Comparison of ENCODE assay signal across 9 cellular contexts in the genomic region with DNA sequence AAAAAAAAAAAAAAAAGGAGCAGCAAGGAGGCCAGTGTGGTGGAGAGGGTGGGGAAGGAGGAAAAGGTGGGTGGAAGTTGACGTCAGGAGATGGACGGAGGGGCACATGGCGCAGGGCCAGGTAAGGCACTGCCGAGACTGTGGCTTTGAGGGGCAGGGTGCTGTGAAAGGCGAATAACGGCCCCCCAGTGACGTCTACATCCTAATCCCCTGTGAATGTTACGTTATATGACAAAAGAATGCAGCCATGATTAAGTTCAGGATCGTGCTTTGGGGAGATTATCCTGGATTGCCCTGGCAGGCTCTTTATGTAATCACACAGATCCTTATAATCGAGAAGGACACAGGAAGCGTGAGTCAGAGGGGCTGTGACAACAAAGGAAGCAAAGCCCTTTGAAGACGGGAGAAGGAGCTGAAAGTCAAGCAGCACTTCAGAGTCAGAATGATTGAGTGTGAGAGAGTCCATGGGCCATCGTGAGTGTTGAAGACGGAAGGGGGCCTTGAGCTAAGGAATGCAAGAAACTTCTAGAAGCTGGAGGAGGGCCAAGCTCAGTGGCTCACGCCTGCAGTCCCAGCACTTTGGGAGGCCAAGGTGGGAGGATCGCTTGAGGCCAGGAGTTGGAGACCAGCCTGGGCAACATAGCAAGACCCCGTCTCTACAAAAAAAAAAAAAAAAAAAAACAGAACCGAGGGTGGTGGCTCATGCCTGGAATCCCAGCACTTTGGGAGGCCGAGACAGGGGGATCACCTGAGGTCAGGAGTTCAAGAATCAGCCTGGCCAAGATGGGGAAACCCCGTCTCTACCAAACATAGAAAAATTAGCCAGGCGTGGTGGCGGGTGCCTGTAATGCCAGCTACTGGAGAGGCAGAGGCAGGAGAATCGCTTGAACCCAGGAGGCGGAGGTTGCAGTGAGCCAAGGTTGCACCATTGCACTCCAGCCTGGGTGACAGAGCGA. TPM values are rescaled to one million over a fixed set of nuclear protein-coding genes. Genes with fewer than 3 reads are reported as not detected.
A peak's percentile ranks its signal among the peaks of the same experiment; 100 is the strongest.
DNase-seq lines count a peak whose midpoint lies in the region; ATAC-seq and TF ChIP-seq lines count a peak whose summit lies in the region.
"Had no signal": no experiment of that assay in that cellular context is flagged by ENCODE, and none has a peak within 500 bp of the region (broad histone marks: within the 10 kb centered on the region; RNA-seq: fewer than 3 reads in every experiment).

No MANE protein-coding gene starts in this region.

- H3F3A ChIP-seq in DOHH2 (ENCODE audit: control insufficient read depth, insufficient read depth) (no peaks in the 10 kb centered on the region), PC-3 (ENCODE audit: low read length, unreplicated experiment) (no peaks in the 10 kb centered on the region)

- DNase-seq in PC-3 (peak; percentile 82), esophagus squamous epithelium (lab: John Stamatoyannopoulos, UW) (no peak), pons (ENCODE audit: low spot score) (peak; percentile 25), kidney glomerular epithelial cell (lab: John Stamatoyannopoulos, UW) (no peak), NCI-H1694 (lab: John Stamatoyannopoulos, UW) (no peak), NCI-H187 treated with DMSO at 0.1 percent for 48 hours (lab: John Stamatoyannopoulos, UW) (no peak)

- H3K27me3 ChIP-seq in DOHH2 (ENCODE audit: control insufficient read depth, low read length) (peaks cover 11% of the 10 kb centered on the region), PC-3 (ENCODE audit: low read length) (no peaks in the 10 kb centered on the region), esophagus squamous epithelium (no peaks in the 10 kb centered on the region)

- TF ChIP-seq CTCF in DOHH2 (IDR thresholded peaks at IDR 0.05; ENCODE audit: low read depth, low read length, poor library complexity, severe bottlenecking), result no peak
- TF ChIP-seq CTCF in PC-3 (conservative IDR thresholded peaks at IDR 0.05; ENCODE audit: low read depth, low read length), result no peak
- TF ChIP-seq CTCF in esophagus squamous epithelium (IDR thresholded peaks at IDR 0.05), result no peak

- TSS peak; percentile 24 for BruUV-seq in PC-3 (replicated peaks; lab: Mats Ljungman, UMichigan)

- H2AFZ ChIP-seq in PC-3 (ENCODE audit: low read length), result no peak overlapping the region

- 21 to 27% methylated on average over 24 to 25 of the region's 25 CpGs for WGBS in esophagus squamous epithelium, 2 donors

- intact Hi-C loops in PC-3 (cut with micrococcal nuclease), result no loop called here
- intact Hi-C loops in esophagus squamous epithelium (cut with DNase I), result no loop called here

- H3K9me2 ChIP-seq in DOHH2 (replicated peaks; ENCODE audit: control insufficient read depth, low read length) (no peaks in the 10 kb centered on the region), PC-3 (replicated peaks; ENCODE audit: low read length) (no peaks in the 10 kb centered on the region)

- POLR2A ChIA-PET in PC-3 (lab: Charles Lee; ENCODE audit: unreplicated experiment), result interaction anchor here (1.0 kb wide), 1 partner anchor 160 kb away, joined by 5 read pairs; no protein-coding TSS in a partner anchor

- H3K79me2 ChIP-seq in DOHH2 (ENCODE audit: control insufficient read depth, low read length) (no peaks in the 10 kb centered on the region), PC-3 (ENCODE audit: low read length) (no peaks in the 10 kb centered on the region)

- H3K4me3 ChIP-seq in DOHH2 (ENCODE audit: low read length) (peak overlapping the region; percentile 56), PC-3 (ENCODE audit: low read length) (no peak overlapping the region), esophagus squamous epithelium (peak overlapping the region in 1 of 4 donors; percentile 3)

- ATAC-seq in PC-3, result peak; percentile 74
- no peak for ATAC-seq in GM21619 (IDR thresholded peaks at IDR 0.05; ENCODE audit: unreplicated experiment)

- TF ChIP-seq POLR2A in esophagus squamous epithelium (IDR thresholded peaks at IDR 0.05), result no peak

- CTCF ChIA-PET in PC-3 (lab: Charles Lee), result interaction anchor here (0.6 kb wide), 1 partner anchor 32 kb away, joined by 3 read pairs; no protein-coding TSS in a partner anchor

- H4K20me1 ChIP-seq in DOHH2 (ENCODE audit: control insufficient read depth, insufficient read depth, low read depth, low read length) (no peaks in the 10 kb centered on the region), PC-3 (ENCODE audit: low read length) (no peaks in the 10 kb centered on the region)

- peak overlapping the region; percentile 31; the same call in 1 of the 2 replicates for H3K9ac ChIP-seq in PC-3 (ENCODE audit: low read length)

- H3K36me3 ChIP-seq in DOHH2 (ENCODE audit: control insufficient read depth, low read length) (no peaks in the 10 kb centered on the region), PC-3 (ENCODE audit: low read depth, low read length) (no peaks in the 10 kb centered on the region), esophagus squamous epithelium (peaks cover 0 to 4% (median 0%) of the 10 kb centered on the region in 3 donors)

- no peaks in the 10 kb centered on the region for H3K9me3 ChIP-seq in DOHH2 (ENCODE audit: control insufficient read depth, insufficient read depth, low read length)
- H3K9me3 ChIP-seq in PC-3 (ENCODE audit: low read length), result no peaks in the 10 kb centered on the region
- no peaks in the 10 kb centered on the region for H3K9me3 ChIP-seq in esophagus squamous epithelium

- H3K4me1 ChIP-seq in DOHH2 (ENCODE audit: control insufficient read depth, low read length) (peaks cover 19% of the 10 kb centered on the region), PC-3 (ENCODE audit: insufficient read depth, low read length) (peaks cover 23% of the 10 kb centered on the region), esophagus squamous epithelium (peaks cover 11 to 45% (median 21%) of the 10 kb centered on the region in 3 donors)

- H3K4me2 ChIP-seq in DOHH2 (ENCODE audit: low read length) (peak overlapping the region; percentile 60), PC-3 (ENCODE audit: low read length) (peak overlapping the region; percentile 53; the same call in 1 of the 2 replicates)

- H3K27ac ChIP-seq in DOHH2 (ENCODE audit: low read depth, low read length) (no peak overlapping the region), PC-3 (ENCODE audit: low read length) (peak overlapping the region; percentile 78), esophagus squamous epithelium (peak overlapping the region; percentile 16 to 75 (median 50))
- H3K27ac ChIP-seq: HL-60 had no signal

RNA-seq across cellular contexts. Expression of gene CEACAM16, which starts 13.8 kb away (rescaled TPM):
- total RNA-seq in PC-3 (2014; rRNA removed) (not detected in 2 replicates), esophagus squamous epithelium (not detected)

RNA-seq across cellular contexts. Expression of gene CEACAM19, which starts 13.9 kb away (rescaled TPM):
- total RNA-seq in PC-3 (2014; rRNA removed), result 2.2 and 4.3 TPM in 2 replicates
- total RNA-seq in esophagus squamous epithelium, result 1 to 10 TPM; 2.3 to 7.6 (median 4.6) TPM

RNA-seq across cellular contexts. Expression of gene PVR, which starts 41.5 kb away (rescaled TPM):
- total RNA-seq in PC-3 (2014; rRNA removed), result 67.8 and 75.3 TPM in 2 replicates
- total RNA-seq in esophagus squamous epithelium, result 10 to 100 TPM; 13.2 to 21.9 (median 20.9) TPM

Comparison
In these comparisons a context has a peak if more than half of its experiments do, and no peak if none do; other contexts are left out.
1. DNase-seq: peak in PC-3 (single experiment) and pons (single experiment); none in esophagus squamous epithelium (single experiment), kidney glomerular epithelial cell (single experiment), NCI-H1694 (single experiment) and NCI-H187 treated with DMSO at 0.1 percent for 48 hours (single experiment).